8 cellular contexts compared by ENCODE assay signal in the genomic region with DNA sequence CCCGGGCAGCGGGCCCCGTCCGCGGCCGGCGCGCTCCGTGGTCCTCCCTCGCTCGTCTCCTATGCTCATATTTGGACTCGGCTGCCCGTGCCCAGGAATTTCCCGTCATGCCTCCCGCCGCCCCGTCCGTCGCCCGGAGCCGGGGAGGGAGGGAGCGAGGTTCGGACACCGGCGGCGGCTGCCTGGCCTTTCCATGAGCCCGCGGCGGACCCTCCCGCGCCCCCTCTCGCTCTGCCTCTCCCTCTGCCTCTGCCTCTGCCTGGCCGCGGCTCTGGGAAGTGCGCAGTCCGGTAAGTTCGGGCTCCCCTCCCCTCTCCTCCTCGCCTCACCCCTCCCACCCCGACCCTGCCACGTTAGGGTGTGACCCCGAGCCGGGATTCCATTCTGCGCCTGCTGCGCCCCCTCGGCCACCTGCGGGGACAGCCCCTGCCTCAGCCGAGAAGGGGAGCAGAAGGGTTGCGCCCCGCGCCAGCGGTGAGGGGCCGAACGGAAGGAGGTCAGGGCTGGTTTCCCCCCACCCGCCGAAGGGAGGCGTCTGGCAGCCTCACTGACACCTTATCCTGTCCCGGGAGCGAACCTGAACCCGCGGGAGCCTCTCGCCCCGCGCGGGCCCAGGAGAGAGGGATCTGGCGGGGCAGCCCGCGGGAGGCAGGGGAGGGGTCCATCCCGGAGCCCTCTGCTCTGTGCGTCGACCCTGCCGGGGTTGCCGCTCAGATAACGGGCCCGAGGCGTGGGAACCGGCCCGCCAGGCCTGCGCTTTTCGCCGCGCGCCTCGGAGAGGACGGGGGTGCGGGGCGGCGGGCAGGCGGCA. TPM values are rescaled to one million over a fixed set of nuclear protein-coding genes. Genes with fewer than 3 reads are reported as not detected.
A peak's percentile ranks its signal among the peaks of the same experiment; 100 is the strongest.
DNase-seq lines count a peak whose midpoint lies in the region; ATAC-seq and TF ChIP-seq lines count a peak whose summit lies in the region.

A gene (plus strand): TSS at position 108 of the 811 bp plus-strand sequence. CDS start 29,897 bp downstream, outside the sequence.

- peak; percentile 28 for TF ChIP-seq CTCF in neural crest cell (conservative IDR thresholded peaks at IDR 0.05)

- ATAC-seq in GM21528 (IDR thresholded peaks at IDR 0.05; ENCODE audit: low FRiP score, unreplicated experiment), result peak; percentile 57
- peak; percentile 48 to 74 for ATAC-seq in activated naive CD4-positive, alpha-beta T cell treated with anti-CD3 and anti-CD28 coated beads, Interleukin-2, amount 50 U/mL, for 72 hours

- peaks cover 11% of the 10 kb centered on the region for H3K4me1 Mint-ChIP-seq in neural crest cell

- H3K36me3 Mint-ChIP-seq in activated naive CD4-positive, alpha-beta T cell treated with anti-CD3 and anti-CD28 coated beads, Interleukin-2, amount 50 U/mL, for 72 hours, result no peaks in the 10 kb centered on the region
- no peaks in the 10 kb centered on the region for H3K36me3 Mint-ChIP-seq in neural crest cell (ENCODE audit: low read depth)

- H3K4me3 Mint-ChIP-seq in neural crest cell, result peak within 1 kb of the TSS; percentile 89

- H3K27me3 Mint-ChIP-seq in neural crest cell (ENCODE audit: low read depth), result peaks cover 24% of the 10 kb centered on the region

- peak; percentile 84 for DNase-seq in ELF-1 (ENCODE audit: low read depth, low spot score)
- peak; percentile 45 to 61 for DNase-seq in Kasumi-1 (lab: John Stamatoyannopoulos, UW)
- DNase-seq in activated naive CD4-positive, alpha-beta T cell treated with anti-CD3 and anti-CD28 coated beads, Interleukin-2, amount 50 U/mL, for 72 hours (ENCODE audit: low spot score in 2 of 2), result peak; percentile 13 to 55
- DNase-seq in germinal center (ENCODE audit: low spot score), result peak; percentile 40
- peak; percentile 65 for DNase-seq in neural crest cell (ENCODE audit: low read depth, low spot score)
- DNase-seq in OCI-M2 (lab: John Stamatoyannopoulos, UW; ENCODE audit: unreplicated experiment), result no peak
- DNase-seq in RKO (ENCODE audit: low spot score), result no peak

- no peaks in the 10 kb centered on the region for H3K9me3 Mint-ChIP-seq in activated naive CD4-positive, alpha-beta T cell treated with anti-CD3 and anti-CD28 coated beads, Interleukin-2, amount 50 U/mL, for 72 hours
- no peaks in the 10 kb centered on the region for H3K9me3 Mint-ChIP-seq in neural crest cell

- no peak within 1 kb of the TSS for H3K27ac Mint-ChIP-seq in activated naive CD4-positive, alpha-beta T cell treated with anti-CD3 and anti-CD28 coated beads, Interleukin-2, amount 50 U/mL, for 72 hours
- H3K27ac Mint-ChIP-seq in neural crest cell (ENCODE audit: unreplicated experiment), result no peak within 1 kb of the TSS

RNA-seq across cellular contexts. Expression of the gene that starts here (rescaled TPM):
- total RNA-seq in activated naive CD4-positive, alpha-beta T cell treated with anti-CD3 and anti-CD28 coated beads, Interleukin-2, amount 50 U/mL, for 72 hours, result under 1 TPM in 1 of 2 donors, not detected in 1; 0.18 TPM
- total RNA-seq in neural crest cell, result 7.8 and 8.3 TPM in 2 replicates

Comparison
In these comparisons a context has a peak if more than half of its experiments do, and no peak if none do; other contexts are left out.
1. Peak in DNase-seq and ATAC-seq in activated naive CD4-positive, alpha-beta T cell treated with anti-CD3 and anti-CD28 coated beads, Interleukin-2, amount 50 U/mL, for 72 hours; RNA of the gene not detected or under 1 TPM.
2. DNase-seq: peak in ELF-1 (single experiment), Kasumi-1 (2 of 2), germinal center (single experiment) and neural crest cell (single experiment); none in OCI-M2 (single experiment) and RKO (single experiment).